1 cellular context compared by ENCODE assay signal in the genomic region with DNA sequence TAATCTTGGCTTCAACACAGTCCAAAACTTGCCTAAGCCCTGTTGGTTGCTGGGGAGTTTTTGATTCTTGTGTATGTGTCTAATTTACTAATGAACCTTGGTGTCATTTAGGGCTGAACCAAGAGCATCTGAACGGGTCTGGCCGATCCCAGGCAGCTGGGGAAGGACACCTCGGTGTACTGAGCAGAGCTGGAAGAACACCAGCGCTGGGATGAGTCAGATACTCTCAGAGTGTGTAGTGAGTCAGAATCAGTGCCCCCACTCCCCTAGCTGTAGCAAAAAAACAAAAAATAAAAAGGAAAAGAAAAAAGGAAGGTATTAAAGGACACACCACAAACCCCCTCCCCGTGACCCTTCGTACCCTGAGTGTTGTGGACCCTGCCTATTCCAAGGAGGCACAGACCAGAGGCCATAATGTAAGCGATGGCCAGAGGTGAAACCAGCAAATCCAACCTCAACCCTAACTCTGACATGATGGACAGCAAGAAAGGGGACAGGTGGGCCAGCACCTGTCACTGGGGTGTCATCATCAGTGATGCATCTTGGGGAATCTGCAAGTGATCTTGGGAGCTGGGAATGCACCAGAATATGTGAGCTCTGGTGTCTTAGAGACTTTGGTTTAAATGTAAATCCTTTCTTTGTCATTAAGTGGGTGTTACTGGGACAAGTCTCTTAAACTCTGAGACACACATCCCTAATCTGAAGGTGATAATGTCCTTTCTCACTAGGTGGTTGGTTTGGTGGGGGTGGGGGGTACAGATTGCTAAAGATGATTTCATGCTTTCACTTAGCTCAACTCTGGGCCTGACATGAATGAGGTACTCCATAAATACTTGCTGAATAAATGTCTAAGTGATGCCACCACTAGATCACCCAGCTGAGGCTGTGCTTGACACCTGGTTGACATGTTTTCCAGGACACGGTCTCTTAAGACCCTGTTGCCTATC.
TF ChIP-seq lines count a peak whose summit lies in the region.

No MANE protein-coding gene starts in this region.

TF ChIP-seq in SK-N-SH, 30 proteins besides CTCF, POLR2A, EP300 and RAD21 (continued from another document):
- peak; percentile 8; the same call in 1 of the 2 replicates for TF ChIP-seq SMC3 (IDR thresholded peaks at IDR 0.05; ENCODE audit: low read depth, low read length)
- TF ChIP-seq SIN3A (IDR thresholded peaks at IDR 0.05; ENCODE audit: borderline replicate concordance, low read depth, low read length) = peak; percentile 17; the same call in 1 of the 2 replicates
- no peak for TF ChIP-seq CHD2 (IDR thresholded peaks at IDR 0.05; ENCODE audit: low read length, partially characterized antibody)
- TF ChIP-seq ELF1 (IDR thresholded peaks at IDR 0.05) = no peak
- TF ChIP-seq TCF12 (IDR thresholded peaks at IDR 0.05) = peak; percentile 74
- no peak for TF ChIP-seq EZH2phosphoT487 (IDR thresholded peaks at IDR 0.05; ENCODE audit: borderline replicate concordance, low read depth)
- no peak for TF ChIP-seq POLR2AphosphoS5 (IDR thresholded peaks at IDR 0.05; ENCODE audit: low read depth, low read length)
- no peak for TF ChIP-seq MEF2A (IDR thresholded peaks at IDR 0.05; ENCODE audit: borderline replicate concordance, low read depth)
- TF ChIP-seq, protein P1, sequence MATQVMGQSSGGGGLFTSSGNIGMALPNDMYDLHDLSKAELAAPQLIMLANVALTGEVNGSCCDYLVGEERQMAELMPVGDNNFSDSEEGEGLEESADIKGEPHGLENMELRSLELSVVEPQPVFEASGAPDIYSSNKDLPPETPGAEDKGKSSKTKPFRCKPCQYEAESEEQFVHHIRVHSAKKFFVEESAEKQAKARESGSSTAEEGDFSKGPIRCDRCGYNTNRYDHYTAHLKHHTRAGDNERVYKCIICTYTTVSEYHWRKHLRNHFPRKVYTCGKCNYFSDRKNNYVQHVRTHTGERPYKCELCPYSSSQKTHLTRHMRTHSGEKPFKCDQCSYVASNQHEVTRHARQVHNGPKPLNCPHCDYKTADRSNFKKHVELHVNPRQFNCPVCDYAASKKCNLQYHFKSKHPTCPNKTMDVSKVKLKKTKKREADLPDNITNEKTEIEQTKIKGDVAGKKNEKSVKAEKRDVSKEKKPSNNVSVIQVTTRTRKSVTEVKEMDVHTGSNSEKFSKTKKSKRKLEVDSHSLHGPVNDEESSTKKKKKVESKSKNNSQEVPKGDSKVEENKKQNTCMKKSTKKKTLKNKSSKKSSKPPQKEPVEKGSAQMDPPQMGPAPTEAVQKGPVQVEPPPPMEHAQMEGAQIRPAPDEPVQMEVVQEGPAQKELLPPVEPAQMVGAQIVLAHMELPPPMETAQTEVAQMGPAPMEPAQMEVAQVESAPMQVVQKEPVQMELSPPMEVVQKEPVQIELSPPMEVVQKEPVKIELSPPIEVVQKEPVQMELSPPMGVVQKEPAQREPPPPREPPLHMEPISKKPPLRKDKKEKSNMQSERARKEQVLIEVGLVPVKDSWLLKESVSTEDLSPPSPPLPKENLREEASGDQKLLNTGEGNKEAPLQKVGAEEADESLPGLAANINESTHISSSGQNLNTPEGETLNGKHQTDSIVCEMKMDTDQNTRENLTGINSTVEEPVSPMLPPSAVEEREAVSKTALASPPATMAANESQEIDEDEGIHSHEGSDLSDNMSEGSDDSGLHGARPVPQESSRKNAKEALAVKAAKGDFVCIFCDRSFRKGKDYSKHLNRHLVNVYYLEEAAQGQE (IDR thresholded peaks at IDR 0.05; ENCODE audit: low read depth, low read length) = no peak
- TF ChIP-seq JUND (IDR thresholded peaks at IDR 0.05) = peak; percentile 91
TF ChIP-seq in SK-N-SH: peak in this region for 5.
